In the genomic region with DNA sequence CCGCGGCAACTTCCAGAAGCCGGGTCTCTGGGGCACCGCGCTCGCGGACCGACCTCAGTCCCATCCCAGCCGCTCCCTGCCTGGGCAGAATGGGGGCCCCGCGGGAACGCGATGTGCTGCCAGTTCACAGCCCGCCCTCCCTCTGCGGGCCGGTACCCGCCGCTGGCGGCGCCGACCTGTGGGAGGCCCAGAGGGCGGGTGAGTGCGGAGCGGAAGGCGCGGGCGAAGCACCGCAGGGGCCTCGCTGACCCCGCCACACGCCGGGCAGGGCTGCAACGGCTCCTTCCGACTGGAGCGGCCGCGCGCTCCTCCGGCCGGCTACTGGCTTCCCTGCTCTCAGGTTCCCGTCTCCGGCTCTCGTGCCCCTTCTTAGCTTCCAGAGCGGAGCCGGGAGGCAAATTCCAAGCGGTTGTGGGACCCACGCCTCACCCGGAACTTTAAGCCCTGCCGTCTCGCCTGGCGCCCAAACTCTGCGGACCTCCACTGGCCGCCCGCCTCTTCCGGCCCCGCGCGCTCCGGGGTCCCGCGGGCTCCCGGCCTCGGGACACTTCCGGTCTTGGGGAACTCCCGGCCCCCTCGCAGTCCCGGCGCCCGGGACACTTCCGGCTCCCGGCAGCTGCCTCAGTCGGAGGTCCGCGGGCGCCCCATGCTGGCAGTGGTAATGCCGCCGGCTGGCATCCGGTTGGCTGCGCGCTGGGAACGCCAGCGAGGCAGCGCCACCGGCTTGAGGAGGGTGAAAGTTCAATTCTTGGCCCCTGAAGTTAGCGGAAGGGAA, we compare ENCODE assay signal across 8 cellular contexts. TPM values are rescaled to one million over a fixed set of nuclear protein-coding genes. Genes with fewer than 3 reads are reported as not detected.
A peak's percentile ranks its signal among the peaks of the same experiment; 100 is the strongest.
DNase-seq lines count a peak whose midpoint lies in the region; ATAC-seq and TF ChIP-seq lines count a peak whose summit lies in the region.

TSS of gene CYREN (minus strand) at position 485 of the 775 bp plus-strand sequence. CDS start 1,785 bp downstream, outside the sequence.

- H3K4me1 ChIP-seq in PC-3 (ENCODE audit: insufficient read depth, low read length) = peaks cover 13% of the 10 kb centered on the region

- H3F3A ChIP-seq in PC-3 (ENCODE audit: low read length, unreplicated experiment) = no peaks in the 10 kb centered on the region

- no peaks in the 10 kb centered on the region for H3K27me3 ChIP-seq in PC-3 (ENCODE audit: low read length)

- H3K4me2 ChIP-seq in PC-3 (ENCODE audit: low read length) = peak within 1 kb of the TSS; percentile 97

- H3K36me3 ChIP-seq in PC-3 (ENCODE audit: low read depth, low read length) = peaks cover 31% of the 10 kb centered on the region

- H3K9ac ChIP-seq in PC-3 (ENCODE audit: low read length) = peak within 1 kb of the TSS; percentile 99

- CTCF ChIA-PET in PC-3 (lab: Charles Lee) = interaction anchor here (0.6 kb wide), 2 partner anchors 666 to 737 kb away, joined by 3 to 6 read pairs; no protein-coding TSS in a partner anchor

- intact Hi-C loops in PC-3 (cut with micrococcal nuclease) = loop anchor here (1.0 to 10.0 kb wide), 6 partner anchors 22 to 526 kb away; partner anchors contain the start of genes BPGM, TMEM140 and WDR91

- H3K9me3 ChIP-seq in PC-3 (ENCODE audit: low read length) = no peaks in the 10 kb centered on the region

- no peaks in the 10 kb centered on the region for H4K20me1 ChIP-seq in PC-3 (ENCODE audit: low read length)

- BruUV-seq in PC-3 (replicated peaks; lab: Mats Ljungman, UMichigan) = no TSS peak

- ATAC-seq in GM21619 (IDR thresholded peaks at IDR 0.05; ENCODE audit: unreplicated experiment) = peak; percentile 59
- ATAC-seq in PC-3 = peak; percentile 90
- peak; percentile 88 for ATAC-seq in esophagus mucosa

- DNase-seq in DMS53 (lab: John Stamatoyannopoulos, UW) (peak; percentile 99), PC-3 (peak; percentile 94), myocyte (ENCODE audit: low read depth) (peak; percentile 99)
- DNase-seq in Jurkat, Clone E6-1 (ENCODE audit: low read depth, low spot score) = peak; percentile 83
- DNase-seq in activated T-cell treated with anti-CD3 and anti-CD28 coated beads, Interleukin-2, amount 50 U/mL, for 1 hour = peak; percentile 91
- DNase-seq in stimulated activated CD8-positive, alpha-beta memory T cell treated with anti-CD3 and anti-CD28 coated beads, Interleukin-7, amount 100 ng/mL, for 48 hours (ENCODE audit: extremely low read depth in 1 of 2, low read depth in 1 of 2) = peak; percentile 89 to 90

- peaks cover 27% of the 10 kb centered on the region for H3K79me2 ChIP-seq in PC-3 (ENCODE audit: low read length)

- TF ChIP-seq CTCF in PC-3 (conservative IDR thresholded peaks at IDR 0.05; ENCODE audit: low read depth, low read length) = peak; percentile 66

- peak within 1 kb of the TSS; percentile 94 for H3K27ac ChIP-seq in PC-3 (ENCODE audit: low read length)

- peak within 1 kb of the TSS; percentile 67 for H3K4me3 ChIP-seq in Jurkat, Clone E6-1 (ENCODE audit: low read length)
- peak within 1 kb of the TSS; percentile 94 for H3K4me3 ChIP-seq in PC-3 (ENCODE audit: low read length)

- POLR2A ChIA-PET in PC-3 (lab: Charles Lee; ENCODE audit: unreplicated experiment) = interaction anchor here (0.5 to 0.6 kb wide), 5 partner anchors 41 to 480 kb away, joined by 3 to 13 read pairs (median 4); partner anchors contain the start of gene WDR91

- H2AFZ ChIP-seq in PC-3 (ENCODE audit: low read length) = peak within 1 kb of the TSS; percentile 89

- no peaks in the 10 kb centered on the region for H3K9me2 ChIP-seq in PC-3 (replicated peaks; ENCODE audit: low read length)

RNA-seq across cellular contexts. Expression of gene CYREN, which starts in this region (rescaled TPM):
- polyA plus RNA-seq in Jurkat, Clone E6-1 (2012; ENCODE audit: insufficient read depth, insufficient read length) = 56.7 TPM
- total RNA-seq in PC-3 (2014; rRNA removed) (48.2 and 66.8 TPM in 2 replicates), esophagus mucosa (39.6 TPM), myocyte (48.0 and 57.0 TPM in 2 replicates)
- 42.1 TPM for polyA plus RNA-seq in myocyte (2012)

Comparison
In these comparisons a context has a peak if more than half of its experiments do, and no peak if none do; other contexts are left out.
1. Peak in every context shown above with its lines: DNase-seq, ATAC-seq, H3K4me3 ChIP-seq and H3K27ac ChIP-seq.